ENCODE assay signal across 10 cellular contexts in the genomic region with DNA sequence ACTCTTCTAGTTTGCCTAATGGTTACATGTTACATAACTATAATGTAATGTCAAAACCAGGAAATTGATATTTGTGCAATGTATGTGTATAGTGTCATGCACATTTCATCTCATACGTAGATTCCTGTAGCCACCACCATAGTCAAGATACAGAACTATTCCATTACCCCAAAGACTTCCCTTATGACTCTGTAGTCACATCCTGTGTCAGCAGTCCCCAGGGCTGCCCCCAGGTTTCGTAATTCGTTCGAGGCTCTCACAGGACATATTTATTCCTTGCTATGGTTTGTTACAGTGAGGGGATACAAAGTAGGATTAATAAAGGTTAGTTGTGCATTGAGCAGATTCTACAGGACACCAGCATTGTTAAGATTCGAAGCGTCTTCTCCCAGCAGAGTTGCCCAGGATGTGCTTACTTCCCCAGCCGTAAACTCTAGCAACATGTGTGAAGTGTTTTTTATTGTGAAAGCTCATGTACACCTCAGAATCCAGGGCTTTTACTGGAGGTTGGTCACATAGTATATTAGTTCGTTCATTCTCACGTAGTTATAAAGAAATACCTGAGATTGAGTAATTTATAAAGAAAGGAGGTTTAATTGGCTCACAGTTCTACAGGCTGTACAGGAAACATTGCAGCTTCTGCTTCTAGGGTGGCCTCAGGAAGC. TPM values are rescaled to one million over a fixed set of nuclear protein-coding genes. Genes with fewer than 3 reads are reported as not detected.
A peak's percentile ranks its signal among the peaks of the same experiment; 100 is the strongest.
DNase-seq lines count a peak whose midpoint lies in the region; ATAC-seq and TF ChIP-seq lines count a peak whose summit lies in the region.
"Had no signal": no experiment of that assay in that cellular context is flagged by ENCODE, and none has a peak within 500 bp of the region (broad histone marks: within the 10 kb centered on the region; RNA-seq: fewer than 3 reads in every experiment).

No MANE protein-coding gene starts in this region.

- peak overlapping the region; percentile 47 for H3K27ac Mint-ChIP-seq in CD4-positive, alpha-beta T cell
- H3K27ac Mint-ChIP-seq in effector memory CD8-positive, alpha-beta T cell: peak overlapping the region; percentile 73 to 77

- no peaks in the 10 kb centered on the region for H3K27me3 ChIP-seq in CD4-positive, alpha-beta T cell (ENCODE audit: control insufficient read depth, insufficient read depth, low read length)
- H3K27me3 ChIP-seq: transverse colon had no signal

- intact Hi-C loops in CD4-positive, alpha-beta T cell (cut with DNase I, micrococcal nuclease): no loop called here

- peak; percentile 62 for ATAC-seq in CD4-positive, alpha-beta T cell (ENCODE audit: poor library complexity)
- ATAC-seq in GM21360 (IDR thresholded peaks at IDR 0.05; ENCODE audit: unreplicated experiment) (peak; percentile 86), HG03469 (IDR thresholded peaks at IDR 0.05; ENCODE audit: unreplicated experiment) (peak; percentile 84)
- ATAC-seq in effector memory CD8-positive, alpha-beta T cell (replicated peaks): peak; percentile 79

- peaks cover 19% of the 10 kb centered on the region for H3K36me3 Mint-ChIP-seq in CD4-positive, alpha-beta T cell (ENCODE audit: low read depth)
- H3K36me3 Mint-ChIP-seq in effector memory CD8-positive, alpha-beta T cell (ENCODE audit: insufficient read depth): peaks cover 11% of the 10 kb centered on the region

- H3K27me3 Mint-ChIP-seq in CD4-positive, alpha-beta T cell: no peaks in the 10 kb centered on the region
- H3K27me3 Mint-ChIP-seq in effector memory CD8-positive, alpha-beta T cell: no peaks in the 10 kb centered on the region

- no peak overlapping the region for H3K4me3 Mint-ChIP-seq in CD4-positive, alpha-beta T cell
- H3K4me3 Mint-ChIP-seq in effector memory CD8-positive, alpha-beta T cell: peak overlapping the region in 1 of 2 donors; percentile 31

- H3K4me1 Mint-ChIP-seq in CD4-positive, alpha-beta T cell (ENCODE audit: low read depth): peaks cover 49% of the 10 kb centered on the region
- H3K4me1 Mint-ChIP-seq in effector memory CD8-positive, alpha-beta T cell (ENCODE audit: low read depth in 2 of 2): peaks cover 27 to 37% of the 10 kb centered on the region in 2 donors

- TF ChIP-seq CTCF in CD4-positive, alpha-beta T cell (IDR thresholded peaks at IDR 0.05): no peak

- H3K9me3 Mint-ChIP-seq in CD4-positive, alpha-beta T cell: peaks cover 8% of the 10 kb centered on the region
- H3K9me3 Mint-ChIP-seq in effector memory CD8-positive, alpha-beta T cell: peaks cover 3 to 7% of the 10 kb centered on the region in 2 donors

- no peak overlapping the region for H3K27ac ChIP-seq in CD4-positive, alpha-beta T cell (ENCODE audit: low read depth, low read length)
- H3K27ac ChIP-seq: transverse colon had no signal

- no peak for DNase-seq in CD4-positive, alpha-beta T cell
- DNase-seq in effector memory CD8-positive, alpha-beta T cell: no peak
- DNase-seq in DMS 273 (lab: John Stamatoyannopoulos, UW; ENCODE audit: unreplicated experiment): no peak
- no peak for DNase-seq in NCI-H446 treated with DMSO at 0.1 percent for 48 hours (lab: John Stamatoyannopoulos, UW)
- no peak for DNase-seq in GM03348 (ENCODE audit: low spot score)
- no peak for DNase-seq in cerebellar cortex (ENCODE audit: low spot score)
- DNase-seq: NCI-H510A treated with DMSO at 0.1 percent for 48 hours, transverse colon had no signal

- no peaks in the 10 kb centered on the region for H3K9me3 ChIP-seq in CD4-positive, alpha-beta T cell (ENCODE audit: control insufficient read depth, low read length)
- H3K9me3 ChIP-seq: transverse colon had no signal

- POLR2A ChIA-PET in CD4-positive, alpha-beta T cell (lab: Charles Lee): no interaction called here

- CTCF ChIA-PET in CD4-positive, alpha-beta T cell (lab: Charles Lee): no interaction called here

RNA-seq across cellular contexts. Expression of gene RABGEF1, which starts 18.6 kb away (rescaled TPM):
- total RNA-seq in CD4-positive, alpha-beta T cell: 10 to 100 TPM; 18.9 to 20.1 TPM
